ENCODE assay signal across 17 cellular contexts in the genomic region with DNA sequence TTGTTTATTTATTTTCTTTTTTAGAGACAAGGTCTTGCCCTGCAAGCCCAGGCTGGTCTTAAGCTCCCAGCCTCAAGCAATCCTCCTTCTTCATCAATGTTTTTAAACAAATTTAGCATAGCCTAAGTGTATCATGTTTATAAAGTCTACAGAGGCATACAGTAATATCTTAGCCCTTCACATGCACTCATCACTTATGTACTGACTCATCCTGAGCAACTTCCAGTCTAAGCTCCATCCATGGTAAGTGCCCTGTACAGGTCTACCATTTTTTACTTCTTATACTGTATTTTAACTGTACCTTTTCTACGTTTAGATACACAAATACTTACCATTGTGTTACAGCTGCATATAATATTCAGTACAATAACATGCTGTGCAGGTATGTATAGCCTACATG.
DNase-seq lines count a peak whose midpoint lies in the region; ATAC-seq and TF ChIP-seq lines count a peak whose summit lies in the region.
"Had no signal": no experiment of that assay in that cellular context is flagged by ENCODE, and none has a peak within 500 bp of the region (broad histone marks: within the 10 kb centered on the region; RNA-seq: fewer than 3 reads in every experiment).

No MANE protein-coding gene starts in this region.

- no peak overlapping the region for H4K91ac ChIP-seq in IMR-90 (ENCODE audit: insufficient read depth, low read depth, low read length)

- CTCF ChIA-PET in IMR-90 (lab: Yijun Ruan, JAX), result interaction anchor here (0.6 kb wide), 1 partner anchor 122 kb away, joined by 3 read pairs; no protein-coding TSS in a partner anchor

- H3K18ac ChIP-seq in IMR-90 (ENCODE audit: low read depth, low read length), result no peak overlapping the region

- peak; percentile 3 for DNase-seq in IMR-90
- DNase-seq in RKO (ENCODE audit: low spot score), result peak; percentile 0
- DNase-seq in epithelial cell of esophagus (ENCODE audit: low read depth), result peak; percentile 6
- peak; percentile 4 for DNase-seq in kidney tubule cell (ENCODE audit: low spot score)
- DNase-seq in NCI-H2029 treated with DMSO at 0.1 percent for 48 hours (lab: John Stamatoyannopoulos, UW), result no peak
- DNase-seq in activated naive CD8-positive, alpha-beta T cell treated with anti-CD3 and anti-CD28 coated beads, Interleukin-2, amount 50 U/mL, for 24 hours, result no peak
- no peak for DNase-seq in activated effector memory CD4-positive, alpha-beta T cell treated with anti-CD3 and anti-CD28 coated beads, Interleukin-2, amount 50 U/mL, for 16 hours
- DNase-seq: C1 segment of cervical spinal cord; Calu3; CD4-positive, alpha-beta memory T cell; COR-L47; DMS53; DMS79 treated with DMSO at 0.1 percent for 48 hours; GF-D8; H7; HCEC 1CT had no signal

- no peak overlapping the region for H2BK120ac ChIP-seq in IMR-90 (ENCODE audit: low read depth, low read length)

- H3K56ac ChIP-seq in IMR-90 (ENCODE audit: extremely low read depth, insufficient read depth, low read length), result no peak overlapping the region

- H3K9me3 ChIP-seq in IMR-90 (ENCODE audit: control insufficient read depth, insufficient read depth, low read length), result no peaks in the 10 kb centered on the region

- ATAC-seq in IMR-90 (ENCODE audit: low read depth) (no peak), GM18858 (IDR thresholded peaks at IDR 0.05; ENCODE audit: unreplicated experiment) (no peak)
- ATAC-seq in activated naive CD8-positive, alpha-beta T cell treated with anti-CD3 and anti-CD28 coated beads, Interleukin-2, amount 50 U/mL, for 24 hours, result no peak

- H2BK5ac ChIP-seq in IMR-90 (ENCODE audit: low read depth, low read length, poor library complexity, severe bottlenecking), result no peak overlapping the region

- intact Hi-C loops in IMR-90 (cut with micrococcal nuclease), result no loop called here

- H3K27me3 ChIP-seq in IMR-90 (ENCODE audit: control insufficient read depth, insufficient read depth, low read length), result peaks cover 1% of the 10 kb centered on the region; the same call in 1 of the 2 replicates

- POLR2A ChIA-PET in IMR-90 (lab: Charles Lee; ENCODE audit: unreplicated experiment), result no interaction called here

- H3K27ac ChIP-seq in IMR-90 (ENCODE audit: insufficient read depth, low read length), result no peak overlapping the region

- H3K23ac ChIP-seq in IMR-90 (ENCODE audit: low read depth, low read length), result no peak overlapping the region

- H3K4me1 Mint-ChIP-seq in activated naive CD8-positive, alpha-beta T cell treated with anti-CD3 and anti-CD28 coated beads, Interleukin-2, amount 50 U/mL, for 24 hours, result no peaks in the 10 kb centered on the region
- H3K4me1 Mint-ChIP-seq: CD4-positive, alpha-beta memory T cell had no signal

- in situ Hi-C loops in IMR-90 (cut with MboI; ENCODE audit: low sequenced_read_pairs), result no loop called here

- no peaks in the 10 kb centered on the region for H3K9me3 Mint-ChIP-seq in activated naive CD8-positive, alpha-beta T cell treated with anti-CD3 and anti-CD28 coated beads, Interleukin-2, amount 50 U/mL, for 24 hours
- H3K9me3 Mint-ChIP-seq: CD4-positive, alpha-beta memory T cell had no signal

- BruUV-seq in IMR-90 (replicated peaks; lab: Mats Ljungman, UMichigan), result no TSS peak

- H3K14ac ChIP-seq in IMR-90 (replicated peaks; ENCODE audit: low read depth, low read length), result no peak overlapping the region

- no peak for TF ChIP-seq RAD21 in IMR-90 (IDR thresholded peaks at IDR 0.05; ENCODE audit: low read length)

- no peak overlapping the region for H2BK15ac ChIP-seq in IMR-90 (ENCODE audit: low read depth, low read length)

- no CpG with 5 or more reads among the region's 1 CpG for WGBS in IMR-90 (ENCODE audit: extremely low coverage in 2 of 2, insufficient read length in 1 of 2), 2 experiments

- no peak overlapping the region for H4K5ac ChIP-seq in IMR-90 (ENCODE audit: low read depth, low read length)

- no peak overlapping the region for H2AK5ac ChIP-seq in IMR-90 (ENCODE audit: low read depth, low read length)

- no peak for TF ChIP-seq CTCF in IMR-90 (conservative IDR thresholded peaks at IDR 0.05; ENCODE audit: low read depth, low read length)
- no peak for TF ChIP-seq CTCF in epithelial cell of esophagus (IDR thresholded peaks at IDR 0.05; ENCODE audit: insufficient read depth, low read depth, low read length, missing control alignments)

- no peak overlapping the region for H2AFZ ChIP-seq in IMR-90 (replicated peaks; ENCODE audit: low read length, poor library complexity)

- H3K9me1 ChIP-seq in IMR-90 (ENCODE audit: insufficient read depth, low read length), result no peaks in the 10 kb centered on the region

- dilution Hi-C loops in IMR-90 (cut with HindIII; ENCODE audit: low sequenced_read_pairs, unreplicated experiment), result no loop called here

- no peaks in the 10 kb centered on the region for H3K79me1 ChIP-seq in IMR-90 (ENCODE audit: low read depth in 1 of 2, low read length in 2 of 2)

- H3K36me3 Mint-ChIP-seq in activated naive CD8-positive, alpha-beta T cell treated with anti-CD3 and anti-CD28 coated beads, Interleukin-2, amount 50 U/mL, for 24 hours (ENCODE audit: low read depth), result no peaks in the 10 kb centered on the region
- H3K36me3 Mint-ChIP-seq: CD4-positive, alpha-beta memory T cell had no signal

- H3K4ac ChIP-seq in IMR-90 (ENCODE audit: low read depth, low read length), result no peak overlapping the region

- H3K9ac ChIP-seq in IMR-90 (ENCODE audit: low read depth, low read length), result no peak overlapping the region

- H3K4me3 Mint-ChIP-seq in activated naive CD8-positive, alpha-beta T cell treated with anti-CD3 and anti-CD28 coated beads, Interleukin-2, amount 50 U/mL, for 24 hours, result no peak overlapping the region
- H3K4me3 Mint-ChIP-seq: CD4-positive, alpha-beta memory T cell had no signal

- no peak overlapping the region for H2AK9ac ChIP-seq in IMR-90 (replicated peaks; ENCODE audit: low read depth, low read length, poor library complexity)

- no peak for TF ChIP-seq POLR2A in IMR-90 (IDR thresholded peaks at IDR 0.05; ENCODE audit: low read depth, low read length)

- H3K36me3 ChIP-seq in IMR-90 (ENCODE audit: control insufficient read depth, insufficient read depth, low read length), result no peaks in the 10 kb centered on the region

- no peak overlapping the region for H3K27ac Mint-ChIP-seq in activated naive CD8-positive, alpha-beta T cell treated with anti-CD3 and anti-CD28 coated beads, Interleukin-2, amount 50 U/mL, for 24 hours
- H3K27ac Mint-ChIP-seq: CD4-positive, alpha-beta memory T cell had no signal

- H4K20me1 ChIP-seq in IMR-90 (ENCODE audit: insufficient read depth, low read length), result no peaks in the 10 kb centered on the region

- H3K4me2 ChIP-seq in IMR-90 (ENCODE audit: low read depth, low read length), result no peak overlapping the region

- H3K27me3 Mint-ChIP-seq in activated naive CD8-positive, alpha-beta T cell treated with anti-CD3 and anti-CD28 coated beads, Interleukin-2, amount 50 U/mL, for 24 hours, result no peaks in the 10 kb centered on the region
- H3K27me3 Mint-ChIP-seq: CD4-positive, alpha-beta memory T cell had no signal

- no peak overlapping the region for H2BK20ac ChIP-seq in IMR-90 (ENCODE audit: low read depth, low read length)

- H4K8ac ChIP-seq in IMR-90 (ENCODE audit: low read depth in 2 of 2, low read length in 2 of 2), result no peak overlapping the region

- no peaks in the 10 kb centered on the region for H3K4me1 ChIP-seq in IMR-90 (ENCODE audit: control insufficient read depth, insufficient read depth, low read length)

- no peak overlapping the region for H3K4me3 ChIP-seq in IMR-90 (ENCODE audit: insufficient read depth, low read depth, low read length)
- H3K4me3 ChIP-seq in epithelial cell of esophagus (ENCODE audit: low read length), result no peak overlapping the region

TF ChIP-seq in IMR-90, 13 proteins besides CTCF, POLR2A, EP300 and RAD21:
- TF ChIP-seq FOS (IDR thresholded peaks at IDR 0.05; ENCODE audit: low read depth, low read length) (no peak), RCOR1 (IDR thresholded peaks at IDR 0.05; ENCODE audit: insufficient replicate concordance, low read length) (no peak), MAFK (IDR thresholded peaks at IDR 0.05; ENCODE audit: low read depth, low read length) (no peak), BHLHE40 (IDR thresholded peaks at IDR 0.05; ENCODE audit: low read depth, low read length) (no peak), MXI1 (IDR thresholded peaks at IDR 0.05; ENCODE audit: borderline replicate concordance, low read depth, low read length) (no peak), MAZ (IDR thresholded peaks at IDR 0.05; ENCODE audit: borderline replicate concordance, low read depth, low read length) (no peak), NFE2L2 (IDR thresholded peaks at IDR 0.05; ENCODE audit: low read depth, low read length) (no peak), RFX5 (IDR thresholded peaks at IDR 0.05; ENCODE audit: low read depth, low read length) (no peak), CEBPB (IDR thresholded peaks at IDR 0.05; ENCODE audit: low read depth, low read length) (no peak), SMC3 (IDR thresholded peaks at IDR 0.05; ENCODE audit: low read depth, low read length) (no peak), CHD1 (IDR thresholded peaks at IDR 0.05; ENCODE audit: low read depth, low read length) (no peak)
- TF ChIP-seq, protein P1, sequence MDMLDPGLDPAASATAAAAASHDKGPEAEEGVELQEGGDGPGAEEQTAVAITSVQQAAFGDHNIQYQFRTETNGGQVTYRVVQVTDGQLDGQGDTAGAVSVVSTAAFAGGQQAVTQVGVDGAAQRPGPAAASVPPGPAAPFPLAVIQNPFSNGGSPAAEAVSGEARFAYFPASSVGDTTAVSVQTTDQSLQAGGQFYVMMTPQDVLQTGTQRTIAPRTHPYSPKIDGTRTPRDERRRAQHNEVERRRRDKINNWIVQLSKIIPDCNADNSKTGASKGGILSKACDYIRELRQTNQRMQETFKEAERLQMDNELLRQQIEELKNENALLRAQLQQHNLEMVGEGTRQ (IDR thresholded peaks at IDR 0.05; ENCODE audit: low read depth, low read length), result no peak
- TF ChIP-seq, protein P2, sequence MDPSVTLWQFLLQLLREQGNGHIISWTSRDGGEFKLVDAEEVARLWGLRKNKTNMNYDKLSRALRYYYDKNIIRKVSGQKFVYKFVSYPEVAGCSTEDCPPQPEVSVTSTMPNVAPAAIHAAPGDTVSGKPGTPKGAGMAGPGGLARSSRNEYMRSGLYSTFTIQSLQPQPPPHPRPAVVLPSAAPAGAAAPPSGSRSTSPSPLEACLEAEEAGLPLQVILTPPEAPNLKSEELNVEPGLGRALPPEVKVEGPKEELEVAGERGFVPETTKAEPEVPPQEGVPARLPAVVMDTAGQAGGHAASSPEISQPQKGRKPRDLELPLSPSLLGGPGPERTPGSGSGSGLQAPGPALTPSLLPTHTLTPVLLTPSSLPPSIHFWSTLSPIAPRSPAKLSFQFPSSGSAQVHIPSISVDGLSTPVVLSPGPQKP (IDR thresholded peaks at IDR 0.05; ENCODE audit: borderline replicate concordance, low read depth, low read length), result no peak

Comparison
In these comparisons a context has a peak if more than half of its experiments do, and no peak if none do; other contexts are left out.
1. DNase-seq: peak in IMR-90 (single experiment), RKO (single experiment), epithelial cell of esophagus (single experiment) and kidney tubule cell (single experiment); none in NCI-H2029 treated with DMSO at 0.1 percent for 48 hours (single experiment), activated naive CD8-positive, alpha-beta T cell treated with anti-CD3 and anti-CD28 coated beads, Interleukin-2, amount 50 U/mL, for 24 hours (single experiment) and activated effector memory CD4-positive, alpha-beta T cell treated with anti-CD3 and anti-CD28 coated beads, Interleukin-2, amount 50 U/mL, for 16 hours (single experiment).